ENCODE assay signal across 9 cellular contexts in genomic region chr5:10856646-10857332, GRCh38.
DNase-seq lines count a peak whose midpoint lies in the region; ATAC-seq and TF ChIP-seq lines count a peak whose summit lies in the region.
"Had no signal": no experiment of that assay in that cellular context is flagged by ENCODE, and none has a peak within 500 bp of the region (broad histone marks: within the 10 kb centered on the region; RNA-seq: fewer than 3 reads in every experiment).

No MANE protein-coding gene starts in this region.

- H3K9me3 ChIP-seq in HUES64 (ENCODE audit: insufficient read depth, low read depth, low read length) (no peaks in the 10 kb centered on the region), neuron (ENCODE audit: low read length) (no peaks in the 10 kb centered on the region)

- DNase-seq in ELR (ENCODE audit: low read depth): peak; percentile 80
- DNase-seq in activated CD4-positive, alpha-beta T cell treated with anti-CD3 and anti-CD28 coated beads, Interleukin-2, amount 10 ng/mL, durations not matched to agents 24 days and 14 days: peak; percentile 70
- peak; percentile 37 for DNase-seq in fibroblast of pulmonary artery (ENCODE audit: low read depth)
- no peak for DNase-seq in mesenteric fat pad (ENCODE audit: low spot score)
- no peak for DNase-seq in T-helper 9 cell

- no peaks in the 10 kb centered on the region for H3K4me1 Mint-ChIP-seq in activated CD4-positive, alpha-beta T cell treated with anti-CD3 and anti-CD28 coated beads, Interleukin-2, amount 10 ng/mL, durations not matched to agents 24 days and 14 days

- H3K36me3 ChIP-seq in HUES64 (ENCODE audit: insufficient read depth, low read length) (no peaks in the 10 kb centered on the region), neuron (ENCODE audit: insufficient read depth, low read length) (no peaks in the 10 kb centered on the region)

- peak; percentile 80 for TF ChIP-seq CTCF in fibroblast of pulmonary artery (IDR thresholded peaks at IDR 0.05; ENCODE audit: low read length, missing control alignments)

- no peaks in the 10 kb centered on the region for H3K36me3 Mint-ChIP-seq in activated CD4-positive, alpha-beta T cell treated with anti-CD3 and anti-CD28 coated beads, Interleukin-2, amount 10 ng/mL, durations not matched to agents 24 days and 14 days (ENCODE audit: low read depth)

- peaks cover 14% of the 10 kb centered on the region for H3K27me3 Mint-ChIP-seq in activated CD4-positive, alpha-beta T cell treated with anti-CD3 and anti-CD28 coated beads, Interleukin-2, amount 10 ng/mL, durations not matched to agents 24 days and 14 days

- peak overlapping the region; percentile 23; the same call in 1 of the 2 replicates for H3K9ac ChIP-seq in HUES64 (ENCODE audit: low read depth, low read length)

- peaks cover 17% of the 10 kb centered on the region for H3K27me3 ChIP-seq in HUES64 (ENCODE audit: insufficient read depth, low read length)
- no peaks in the 10 kb centered on the region for H3K27me3 ChIP-seq in neuron (ENCODE audit: insufficient read depth, low read length)

- H2AFZ ChIP-seq in neuron (ENCODE audit: low read depth, low read length): peak overlapping the region; percentile 70

- WGBS in HUES64: 24% methylated on average over 16 of the region's 16 CpGs

- peak overlapping the region; percentile 56; the same call in 1 of the 2 replicates for H3K27ac ChIP-seq in HUES64 (ENCODE audit: low read depth, low read length)

- no peak overlapping the region for H3K4me3 Mint-ChIP-seq in activated CD4-positive, alpha-beta T cell treated with anti-CD3 and anti-CD28 coated beads, Interleukin-2, amount 10 ng/mL, durations not matched to agents 24 days and 14 days
- H3K4me3 Mint-ChIP-seq: stimulated activated naive CD8-positive, alpha-beta T cell treated with anti-CD3 and anti-CD28 coated beads, Interleukin-15, Interleukin-2, amounts not matched to agents 100 ng/mL and 50 ng/mL, for 24 hours had no signal

- intact Hi-C loops in activated CD4-positive, alpha-beta T cell treated with anti-CD3 and anti-CD28 coated beads, Interleukin-2, amount 10 ng/mL, durations not matched to agents 24 days and 14 days (cut with micrococcal nuclease): loop anchor here (10.0 kb wide), 1 partner anchor 152 kb away; no protein-coding TSS in a partner anchor

- ATAC-seq in HG03139 (IDR thresholded peaks at IDR 0.05; ENCODE audit: unreplicated experiment): no peak

- H3K27ac Mint-ChIP-seq in activated CD4-positive, alpha-beta T cell treated with anti-CD3 and anti-CD28 coated beads, Interleukin-2, amount 10 ng/mL, durations not matched to agents 24 days and 14 days: no peak overlapping the region
- H3K27ac Mint-ChIP-seq: stimulated activated naive CD8-positive, alpha-beta T cell treated with anti-CD3 and anti-CD28 coated beads, Interleukin-15, Interleukin-2, amounts not matched to agents 100 ng/mL and 50 ng/mL, for 24 hours had no signal

- H3K4me3 ChIP-seq in HUES64 (ENCODE audit: low read length) (peak overlapping the region; percentile 38), fibroblast of pulmonary artery (replicated peaks; ENCODE audit: low read depth, low read length) (no peak overlapping the region), neuron (ENCODE audit: low read length) (peak overlapping the region; percentile 40)

- peaks cover 17% of the 10 kb centered on the region for H3K4me1 ChIP-seq in HUES64 (ENCODE audit: insufficient read depth, low read length)
- peaks cover 27% of the 10 kb centered on the region for H3K4me1 ChIP-seq in neuron (ENCODE audit: insufficient read depth, low read length)

- no peaks in the 10 kb centered on the region for H3K9me3 Mint-ChIP-seq in activated CD4-positive, alpha-beta T cell treated with anti-CD3 and anti-CD28 coated beads, Interleukin-2, amount 10 ng/mL, durations not matched to agents 24 days and 14 days
- H3K9me3 Mint-ChIP-seq: stimulated activated naive CD8-positive, alpha-beta T cell treated with anti-CD3 and anti-CD28 coated beads, Interleukin-15, Interleukin-2, amounts not matched to agents 100 ng/mL and 50 ng/mL, for 24 hours had no signal

Comparison
In these comparisons a context has a peak if more than half of its experiments do, and no peak if none do; other contexts are left out.
1. DNase-seq: peak in ELR (single experiment), activated CD4-positive, alpha-beta T cell treated with anti-CD3 and anti-CD28 coated beads, Interleukin-2, amount 10 ng/mL, durations not matched to agents 24 days and 14 days (single experiment) and fibroblast of pulmonary artery (single experiment); none in mesenteric fat pad (single experiment) and T-helper 9 cell (single experiment).